18 cellular contexts compared by ENCODE assay signal in genomic region chr10:22455068-22455467, GRCh38.
DNase-seq lines count a peak whose midpoint lies in the region; ATAC-seq, FAIRE-seq and TF ChIP-seq lines count a peak whose summit lies in the region.
"Had no signal": no experiment of that assay in that cellular context is flagged by ENCODE, and none has a peak within 500 bp of the region (broad histone marks: within the 10 kb centered on the region; RNA-seq: fewer than 3 reads in every experiment).

No MANE protein-coding gene starts in this region.

- POLR2A ChIA-PET in K562 (lab: Yijun Ruan, JAX), result interaction anchor here (0.6 to 1.2 kb wide), 2 partner anchors 14 to 36 kb away, joined by 3 read pairs; no protein-coding TSS in a partner anchor

- intact Hi-C loops in K562 (cut with micrococcal nuclease), result no loop called here

- in situ Hi-C loops in K562 (cut with MboI), result no loop called here

- BruUV-seq in K562 (replicated peaks; lab: Mats Ljungman, UMichigan), result no TSS peak

- no peak overlapping the region for H3K4me2 ChIP-seq in K562 (ENCODE audit: insufficient read depth, low read length)

- ATAC-seq in GM18858 (IDR thresholded peaks at IDR 0.05; ENCODE audit: unreplicated experiment), result peak; percentile 52
- peak; percentile 56 for ATAC-seq in HG02610 (IDR thresholded peaks at IDR 0.05; ENCODE audit: unreplicated experiment)
- ATAC-seq in K562, result peak; percentile 57
- ATAC-seq in HG03565 (IDR thresholded peaks at IDR 0.05; ENCODE audit: unreplicated experiment), result no peak
- ATAC-seq: body of pancreas, HCT116 had no signal

- no peak overlapping the region for H3K9ac ChIP-seq in K562 (ENCODE audit: insufficient read depth in 1 of 2, low read depth in 2 of 2, low read length in 2 of 2)
- H3K9ac ChIP-seq: parathyroid adenoma had no signal

- no peak for TF ChIP-seq POLR2A in K562 (conservative IDR thresholded peaks at IDR 0.05)

- TF ChIP-seq EP300 in K562 (IDR thresholded peaks at IDR 0.05; ENCODE audit: low read length), result no peak

- no peaks in the 10 kb centered on the region for H3K79me2 ChIP-seq in K562 (ENCODE audit: control insufficient read depth, insufficient read depth, low read length)
- H3K79me2 ChIP-seq: parathyroid adenoma had no signal

- H3K27me3 Mint-ChIP-seq in HFFc6 (ENCODE audit: insufficient read depth), result peaks cover 14% of the 10 kb centered on the region; the same call in 1 of the 2 replicates
- H3K27me3 Mint-ChIP-seq: type B pancreatic cell had no signal

- peak; percentile 56 for DNase-seq in GM06990 (ENCODE audit: extremely low read depth, insufficient read length)
- DNase-seq in K562 (ENCODE audit: extremely low read depth in 1 of 4, low spot score in 3 of 4), result no peak
- no peak for DNase-seq in HFFc6
- DNase-seq in GM19240 (ENCODE audit: insufficient read length, low spot score), result no peak
- DNase-seq: activated CD8-positive, alpha-beta memory T cell treated with anti-CD3 and anti-CD28 coated beads, Interleukin-2, amount 50 U/mL, for 48 hours; activated naive CD4-positive, alpha-beta T cell treated with Interleukin-2 at 50 U/mL for 16 hours; BE2C; body of pancreas; NCI-H226; WERI-Rb-1 had no signal

- H3K9me3 Mint-ChIP-seq in HFFc6, result no peaks in the 10 kb centered on the region
- H3K9me3 Mint-ChIP-seq: dendritic cell treated with granulocyte-macrophage colony-stimulating factor and Interleukin-4, amounts not matched to agents 40 ng/mL and 50 ng/mL, for 4 days had no signal

- H3K27ac Mint-ChIP-seq in HFFc6, result no peak overlapping the region
- H3K27ac Mint-ChIP-seq: dendritic cell treated with granulocyte-macrophage colony-stimulating factor and Interleukin-4, amounts not matched to agents 40 ng/mL and 50 ng/mL, for 4 days; type B pancreatic cell had no signal

- no peaks in the 10 kb centered on the region for H4K20me1 ChIP-seq in K562 (replicated peaks; ENCODE audit: control insufficient read depth, insufficient read depth, low read length)

- peaks cover 0 to 12% of the 10 kb centered on the region in 2 experiments; a peak in 3 of 5 replicates for H3K4me1 ChIP-seq in K562 (replicated peaks in 1 of 2; ENCODE audit: control insufficient read depth in 2 of 2, insufficient read depth in 2 of 2, low read length in 2 of 2)
- H3K4me1 ChIP-seq: body of pancreas, parathyroid adenoma had no signal

- 54% methylated on average over 4 of the region's 4 CpGs for WGBS in K562 (ENCODE audit: insufficient coverage, low coverage, missing lambda C conversion rate)

- H3K27me3 ChIP-seq in GM06990 (replicated peaks; ENCODE audit: control insufficient read depth, insufficient read depth, low read length) (no peaks in the 10 kb centered on the region), K562 (ENCODE audit: control insufficient read depth in 2 of 2, insufficient read depth in 2 of 2, low read length in 2 of 2) (no peaks in the 10 kb centered on the region)
- H3K27me3 ChIP-seq: BE2C, body of pancreas had no signal

- no peaks in the 10 kb centered on the region for H3K9me3 ChIP-seq in K562 (replicated peaks; ENCODE audit: control insufficient read depth, insufficient read depth, low read depth, low read length)
- H3K9me3 ChIP-seq: BE2C, body of pancreas had no signal

- H3K4me1 Mint-ChIP-seq in HFFc6 (ENCODE audit: low read depth), result no peaks in the 10 kb centered on the region

- H3K36me3 Mint-ChIP-seq in HFFc6 (ENCODE audit: low read depth), result no peaks in the 10 kb centered on the region
- H3K36me3 Mint-ChIP-seq: type B pancreatic cell had no signal

- TF ChIP-seq RAD21 in K562 (CRISPR knock-in tag; conservative IDR thresholded peaks at IDR 0.05 in 1 of 2, IDR thresholded peaks at IDR 0.05 in 1 of 2), result no peak

- H2AFZ ChIP-seq in K562 (ENCODE audit: low read depth, low read length), result no peak overlapping the region
- H2AFZ ChIP-seq: parathyroid adenoma had no signal

- no peaks in the 10 kb centered on the region for H3K9me1 ChIP-seq in K562 (ENCODE audit: control insufficient read depth, insufficient read depth, low read length)

- H3K4me3 ChIP-seq in GM06990 (replicated peaks; ENCODE audit: low read depth, low read length), result no peak overlapping the region
- H3K4me3 ChIP-seq in K562, result no peak overlapping the region
- H3K4me3 ChIP-seq: body of pancreas had no signal

- FAIRE-seq in K562 (lab: Jason Lieb, UNC), result no peak

- no peak overlapping the region for H3K27ac ChIP-seq in K562 (ENCODE audit: extremely low read depth, low read depth, low read length)
- H3K27ac ChIP-seq: body of pancreas, parathyroid adenoma, RWPE1, WERI-Rb-1 had no signal

- no peak overlapping the region for H3K4me3 Mint-ChIP-seq in HFFc6
- H3K4me3 Mint-ChIP-seq: dendritic cell treated with granulocyte-macrophage colony-stimulating factor and Interleukin-4, amounts not matched to agents 40 ng/mL and 50 ng/mL, for 4 days had no signal

- CTCF ChIA-PET in K562 (lab: Yijun Ruan, JAX; ENCODE audit: low intra/inter-chr PET ratio), result no interaction called here

- H3K36me3 ChIP-seq in GM06990 (ENCODE audit: control insufficient read depth, insufficient read depth, low read length) (no peaks in the 10 kb centered on the region), K562 (ENCODE audit: control insufficient read depth, insufficient read depth, low read length) (no peaks in the 10 kb centered on the region)
- H3K36me3 ChIP-seq: BE2C, WERI-Rb-1 had no signal

- TF ChIP-seq CTCF in GM06990 (IDR thresholded peaks at IDR 0.05; ENCODE audit: insufficient read depth, low read length, poor library complexity, severe bottlenecking) (no peak), K562 (IDR thresholded peaks at IDR 0.05 in 2 of 3, conservative IDR thresholded peaks at IDR 0.05 in 1 of 3; ENCODE audit: insufficient read depth in 2 of 3, low read depth in 1 of 3, low read length in 3 of 3) (no peak), HFFc6 (IDR thresholded peaks at IDR 0.05) (no peak)

TF ChIP-seq in K562, 482 proteins besides CTCF, POLR2A, EP300 and RAD21 (continues in another document):
- TF ChIP-seq XRCC3 (IDR thresholded peaks at IDR 0.05), result no peak
- no peak for TF ChIP-seq TFAP4 (CRISPR knock-in tag; IDR thresholded peaks at IDR 0.05; ENCODE audit: borderline replicate concordance)
- TF ChIP-seq CBFA2T3 (IDR thresholded peaks at IDR 0.05), result no peak
- no peak for TF ChIP-seq U2AF2 (optimal IDR thresholded peaks at IDR 0.05; ENCODE audit: low read depth, low read length)
- TF ChIP-seq JUND (IDR thresholded peaks at IDR 0.05; ENCODE audit: borderline replicate concordance, low read depth, low read length), result no peak
- TF ChIP-seq JUND (tag; IDR thresholded peaks at IDR 0.05; ENCODE audit: borderline replicate concordance, low read depth, low read length), result no peak
- TF ChIP-seq RBM14 (IDR thresholded peaks at IDR 0.05; ENCODE audit: borderline replicate concordance, insufficient read depth, low read depth, low read length), result no peak
- no peak for TF ChIP-seq SREBF1 (IDR thresholded peaks at IDR 0.05; ENCODE audit: borderline replicate concordance, low read depth, low read length)
- TF ChIP-seq ATF3 (IDR thresholded peaks at IDR 0.05), result peak; percentile 84
- no peak for TF ChIP-seq ATF3 (CRISPR knock-in tag; conservative IDR thresholded peaks at IDR 0.05)
- TF ChIP-seq ZNF77 (CRISPR knock-in tag; IDR thresholded peaks at IDR 0.05), result no peak
- TF ChIP-seq, protein P1, sequence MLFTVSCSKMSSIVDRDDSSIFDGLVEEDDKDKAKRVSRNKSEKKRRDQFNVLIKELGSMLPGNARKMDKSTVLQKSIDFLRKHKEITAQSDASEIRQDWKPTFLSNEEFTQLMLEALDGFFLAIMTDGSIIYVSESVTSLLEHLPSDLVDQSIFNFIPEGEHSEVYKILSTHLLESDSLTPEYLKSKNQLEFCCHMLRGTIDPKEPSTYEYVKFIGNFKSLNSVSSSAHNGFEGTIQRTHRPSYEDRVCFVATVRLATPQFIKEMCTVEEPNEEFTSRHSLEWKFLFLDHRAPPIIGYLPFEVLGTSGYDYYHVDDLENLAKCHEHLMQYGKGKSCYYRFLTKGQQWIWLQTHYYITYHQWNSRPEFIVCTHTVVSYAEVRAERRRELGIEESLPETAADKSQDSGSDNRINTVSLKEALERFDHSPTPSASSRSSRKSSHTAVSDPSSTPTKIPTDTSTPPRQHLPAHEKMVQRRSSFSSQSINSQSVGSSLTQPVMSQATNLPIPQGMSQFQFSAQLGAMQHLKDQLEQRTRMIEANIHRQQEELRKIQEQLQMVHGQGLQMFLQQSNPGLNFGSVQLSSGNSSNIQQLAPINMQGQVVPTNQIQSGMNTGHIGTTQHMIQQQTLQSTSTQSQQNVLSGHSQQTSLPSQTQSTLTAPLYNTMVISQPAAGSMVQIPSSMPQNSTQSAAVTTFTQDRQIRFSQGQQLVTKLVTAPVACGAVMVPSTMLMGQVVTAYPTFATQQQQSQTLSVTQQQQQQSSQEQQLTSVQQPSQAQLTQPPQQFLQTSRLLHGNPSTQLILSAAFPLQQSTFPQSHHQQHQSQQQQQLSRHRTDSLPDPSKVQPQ (CRISPR knock-in tag; IDR thresholded peaks at IDR 0.05; ENCODE audit: borderline replicate concordance), result no peak
- no peak for TF ChIP-seq ZNF224 (CRISPR knock-in tag; IDR thresholded peaks at IDR 0.05)
- TF ChIP-seq DPF2 (IDR thresholded peaks at IDR 0.05), result 0 out of 2 replicates have a peak, but pooled peaks have one; percentile 0
- TF ChIP-seq C11orf30 (IDR thresholded peaks at IDR 0.05; ENCODE audit: low read depth), result peak; percentile 39; the same call in 1 of the 2 replicates
